Comparison of ENCODE assay signal across 8 cellular contexts in genomic region chr3:47780727-47781325, GRCh38. TPM values are rescaled to one million over a fixed set of nuclear protein-coding genes. Genes with fewer than 3 reads are reported as not detected.
A peak's percentile ranks its signal among the peaks of the same experiment; 100 is the strongest.
DNase-seq lines count a peak whose midpoint lies in the region; ATAC-seq, FAIRE-seq and TF ChIP-seq lines count a peak whose summit lies in the region.

No MANE protein-coding gene starts in this region.

- H2AFZ ChIP-seq in ACC112 (ENCODE audit: low read length, unreplicated experiment): peak overlapping the region; percentile 42

- H3K9me3 ChIP-seq in mucosa of descending colon: no peaks in the 10 kb centered on the region

- H3K27me3 ChIP-seq in ACC112 (ENCODE audit: insufficient read depth, low read length): no peaks in the 10 kb centered on the region

- no peak for FAIRE-seq in HTR-8/SVneo (lab: Jason Lieb, UNC)

- intact Hi-C loops in mucosa of descending colon (cut with DNase I, micrococcal nuclease): no loop called here

- peak overlapping the region; percentile 98 for H3K4me3 ChIP-seq in ACC112 (ENCODE audit: low read depth, low read length)
- H3K4me3 ChIP-seq in choroid plexus epithelial cell (ENCODE audit: low read depth, low read length): peak overlapping the region; percentile 87
- H3K4me3 ChIP-seq in mucosa of descending colon: peak overlapping the region; percentile 89

- no peak for TF ChIP-seq CTCF in choroid plexus epithelial cell (conservative IDR thresholded peaks at IDR 0.05; ENCODE audit: low read depth, low read length)
- no peak for TF ChIP-seq CTCF in mucosa of descending colon (IDR thresholded peaks at IDR 0.05)

- peaks cover 53% of the 10 kb centered on the region for H3K79me2 ChIP-seq in ACC112 (ENCODE audit: control insufficient read depth, insufficient read depth, low read length, unreplicated experiment)

- H3K36me3 ChIP-seq in ACC112 (ENCODE audit: insufficient read depth, low read length) (no peaks in the 10 kb centered on the region), mucosa of descending colon (ENCODE audit: low read depth) (no peaks in the 10 kb centered on the region)

- ATAC-seq in GM18517 (IDR thresholded peaks at IDR 0.05; ENCODE audit: unreplicated experiment): peak; percentile 21
- ATAC-seq in mucosa of descending colon: peak; percentile 1
- ATAC-seq in GM21737 (IDR thresholded peaks at IDR 0.05; ENCODE audit: unreplicated experiment): no peak

- peak overlapping the region; percentile 91 for H3K27ac ChIP-seq in ACC112 (ENCODE audit: low read depth, low read length)

- peak; percentile 11 for DNase-seq in NOMO-1 treated with dmso at 0.1 percent for 144 hours (lab: John Stamatoyannopoulos, UW; ENCODE audit: unreplicated experiment)
- peak; percentile 40 for DNase-seq in choroid plexus epithelial cell (ENCODE audit: low read depth)
- no peak for DNase-seq in mucosa of descending colon
- no peak for DNase-seq in HTR-8/SVneo (ENCODE audit: insufficient read length, low spot score)
- DNase-seq in NCI-H1694 (lab: John Stamatoyannopoulos, UW): no peak

- H3K4me1 ChIP-seq in ACC112 (ENCODE audit: control insufficient read depth, insufficient read depth, low read length, unreplicated experiment) (peaks cover 17% of the 10 kb centered on the region), mucosa of descending colon (ENCODE audit: low read depth) (peaks cover 13% of the 10 kb centered on the region)

RNA-seq across cellular contexts. Expression of gene SMARCC1, which starts 0.9 kb away (rescaled TPM):
- total RNA-seq in mucosa of descending colon: 100 to 1,000 TPM in 1 of 3 donors, 10 to 100 TPM in 2; 61.5 to 117 (median 71.5) TPM

RNA-seq across cellular contexts. Expression of gene DHX30, which starts 22.1 kb away (rescaled TPM):
- 10 to 100 TPM; 44.5 to 65.3 (median 45.7) TPM for total RNA-seq in mucosa of descending colon

Comparison
In these comparisons a context has a peak if more than half of its experiments do, and no peak if none do; other contexts are left out.
1. DNase-seq: peak in NOMO-1 treated with dmso at 0.1 percent for 144 hours (single experiment) and choroid plexus epithelial cell (single experiment); none in mucosa of descending colon (0 of 3), HTR-8/SVneo (single experiment) and NCI-H1694 (single experiment).
2. Peak in every context shown above with its lines, with median percentiles within 50 percentile points of each other: H3K4me3 ChIP-seq.